ENCODE assay signal across 8 cellular contexts in genomic region chr21:44816761-44817505, GRCh38. TPM values are rescaled to one million over a fixed set of nuclear protein-coding genes. Genes with fewer than 3 reads are reported as not detected.
DNase-seq lines count a peak whose midpoint lies in the region; ATAC-seq and TF ChIP-seq lines count a peak whose summit lies in the region.

No MANE protein-coding gene starts in this region.

- H3K27me3 ChIP-seq in cardiac muscle cell (no peaks in the 10 kb centered on the region), breast epithelium (no peaks in the 10 kb centered on the region), aorta (ENCODE audit: control insufficient read depth in 1 of 2, insufficient read depth in 2 of 2, low read length in 1 of 2) (no peaks in the 10 kb centered on the region)

- intact Hi-C loops in Right ventricle myocardium inferior (cut with DNase I), result loop anchor here (1.0 to 10.0 kb wide), 3 partner anchors 57 to 318 kb away; no protein-coding TSS in a partner anchor
- intact Hi-C loops in breast epithelium (cut with DNase I; ENCODE audit: low total_unique reads), result no loop called here
- intact Hi-C loops in aorta (cut with DNase I), result loop anchor here (5.0 to 10.0 kb wide), 2 partner anchors 55 to 482 kb away; partner anchors contain the start of genes PTTG1IP (in 2 of the 2) and CFAP410 (in 1 of the 2)

- ATAC-seq in Right ventricle myocardium inferior (no peak), aorta (ENCODE audit: low FRiP score) (peak; percentile 2)

- H3K9me3 ChIP-seq in cardiac muscle cell (ENCODE audit: low read depth), result no peaks in the 10 kb centered on the region
- H3K9me3 ChIP-seq in breast epithelium, result peaks cover 5 to 26% of the 10 kb centered on the region in 2 donors
- peaks cover 25% of the 10 kb centered on the region for H3K9me3 ChIP-seq in mesodermal cell (ENCODE audit: control insufficient read depth, low read length)
- H3K9me3 ChIP-seq in aorta (ENCODE audit: control insufficient read depth, low read length), result peaks cover 4% of the 10 kb centered on the region

- peaks cover 3% of the 10 kb centered on the region for H3K4me1 ChIP-seq in cardiac muscle cell (ENCODE audit: low read depth)
- peaks cover 8 to 10% of the 10 kb centered on the region in 2 donors for H3K4me1 ChIP-seq in breast epithelium
- H3K4me1 ChIP-seq in mesodermal cell (ENCODE audit: control insufficient read depth, insufficient read depth, low read length, poor library complexity, severe bottlenecking), result peaks cover 6% of the 10 kb centered on the region
- H3K4me1 ChIP-seq in aorta (ENCODE audit: control insufficient read depth in 1 of 2, insufficient read depth in 2 of 2, low read length in 2 of 2), result no peaks in the 10 kb centered on the region

- DNase-seq in cardiac muscle cell (ENCODE audit: low read depth in 1 of 2, low spot score in 1 of 2) (no peak), Right ventricle myocardium inferior (ENCODE audit: missing footprints) (no peak), breast epithelium (ENCODE audit: low spot score in 2 of 2) (no peak), aorta (peak in 1 of 2 donors; percentile 80), putamen (ENCODE audit: low spot score) (no peak), COR-L47 (lab: John Stamatoyannopoulos, UW) (no peak), NCI-H526 treated with DMSO at 0.1 percent for 48 hours (lab: John Stamatoyannopoulos, UW) (no peak)

- H3K4me3 ChIP-seq in cardiac muscle cell (peak overlapping the region; percentile 82), breast epithelium (peak overlapping the region; percentile 77 to 97 (median 82)), mesodermal cell (ENCODE audit: extremely low read depth, insufficient read depth, low read length, poor library complexity, severe bottlenecking) (peak overlapping the region; percentile 59), aorta (ENCODE audit: low read length in 2 of 2) (peak overlapping the region; percentile 51 to 67)

- 46 to 65% methylated on average over 29 to 48 of the region's 57 CpGs for WGBS in mesodermal cell (ENCODE audit: insufficient coverage in 2 of 2), 2 experiments
- WGBS in aorta, 2 donors, result 56 to 63% methylated on average over 50 to 57 of the region's 57 CpGs

- H3K36me3 ChIP-seq in cardiac muscle cell (no peaks in the 10 kb centered on the region), breast epithelium (no peaks in the 10 kb centered on the region), mesodermal cell (ENCODE audit: control insufficient read depth, insufficient read depth, low read length) (peaks cover 19% of the 10 kb centered on the region), aorta (ENCODE audit: control insufficient read depth in 1 of 2, insufficient read depth in 2 of 2, low read length in 1 of 2) (no peaks in the 10 kb centered on the region)

- no peak for TF ChIP-seq CTCF in cardiac muscle cell (IDR thresholded peaks at IDR 0.05; ENCODE audit: low read depth, low read length)
- TF ChIP-seq CTCF in breast epithelium (IDR thresholded peaks at IDR 0.05), result no peak

- TF ChIP-seq POLR2A in breast epithelium (IDR thresholded peaks at IDR 0.05), result no peak

- H3K27ac ChIP-seq in cardiac muscle cell (no peak overlapping the region), breast epithelium (peak overlapping the region; percentile 40 to 96), mesodermal cell (ENCODE audit: low read depth, low read length, severe bottlenecking) (peak overlapping the region; percentile 45), aorta (ENCODE audit: low read depth in 1 of 2, low read length in 2 of 2) (no peak overlapping the region)

RNA-seq across cellular contexts. Expression of gene SUMO3, which starts 0.9 kb away (rescaled TPM):
- total RNA-seq in cardiac muscle cell (63.0 and 89.8 TPM in 2 replicates), Right ventricle myocardium inferior (73.9 TPM), breast epithelium (10 to 100 TPM; 64.2 to 64.8 (median 64.4) TPM), aorta (10 to 100 TPM; 63.2 to 68.9 TPM)
- polyA plus RNA-seq in cardiac muscle cell (95.9 and 121 TPM in 2 replicates), aorta (10 to 100 TPM; 35.7 to 88.0 TPM)
- polyA plus RNA-seq in mesodermal cell (2013, experiment 1 of 2), result 108 TPM
- polyA plus RNA-seq in mesodermal cell (2013, experiment 2 of 2), result 108 TPM

RNA-seq across cellular contexts. Expression of gene UBE2G2, which starts 15.3 kb away (rescaled TPM):
- total RNA-seq in cardiac muscle cell, result 47.8 and 79.4 TPM in 2 replicates
- polyA plus RNA-seq in cardiac muscle cell, result 78.7 and 86.4 TPM in 2 replicates
- total RNA-seq in Right ventricle myocardium inferior, result 66.6 TPM
- 100 to 1,000 TPM in 1 of 3 donors, 10 to 100 TPM in 2; 84.8 to 128 (median 99.2) TPM for total RNA-seq in breast epithelium
- 46.6 TPM for polyA plus RNA-seq in mesodermal cell (2013, experiment 1 of 2)
- 39.9 TPM for polyA plus RNA-seq in mesodermal cell (2013, experiment 2 of 2)
- total RNA-seq in aorta, result 10 to 100 TPM; 79.5 to 83.6 TPM
- polyA plus RNA-seq in aorta, result 10 to 100 TPM; 46.8 to 60.0 TPM

RNA-seq across cellular contexts. Expression of gene PTTG1IP, which starts 56.6 kb away (rescaled TPM):
- total RNA-seq in cardiac muscle cell, result 204 and 218 TPM in 2 replicates
- 240 and 253 TPM in 2 replicates for polyA plus RNA-seq in cardiac muscle cell
- total RNA-seq in Right ventricle myocardium inferior, result 160 TPM
- 100 to 1,000 TPM; 187 to 351 (median 272) TPM for total RNA-seq in breast epithelium
- polyA plus RNA-seq in mesodermal cell (2013, experiment 1 of 2), result 463 TPM
- 473 TPM for polyA plus RNA-seq in mesodermal cell (2013, experiment 2 of 2)
- total RNA-seq in aorta, result 100 to 1,000 TPM; 268 to 271 TPM
- 100 to 1,000 TPM; 103 to 191 TPM for polyA plus RNA-seq in aorta

Comparison
In these comparisons a context has a peak if more than half of its experiments do, and no peak if none do; other contexts are left out.
1. H3K27ac ChIP-seq: peak in breast epithelium (2 of 2) and mesodermal cell (single experiment); none in cardiac muscle cell (single experiment) and aorta (0 of 2).
2. Peak in every context shown above with its lines, with median percentiles within 50 percentile points of each other: H3K4me3 ChIP-seq.